Comparison of ENCODE assay signal across 2 cellular contexts in genomic region chr17:73750975-73751374, GRCh38.
TF ChIP-seq lines count a peak whose summit lies in the region.

No MANE protein-coding gene starts in this region.

TF ChIP-seq in SK-N-SH, 30 proteins besides CTCF, POLR2A, EP300 and RAD21 (continued from another document):
- TF ChIP-seq CHD2 (IDR thresholded peaks at IDR 0.05; ENCODE audit: low read length, partially characterized antibody) (peak; percentile 54), TEAD4 (IDR thresholded peaks at IDR 0.05; ENCODE audit: borderline replicate concordance, insufficient read depth) (no peak), YY1 (IDR thresholded peaks at IDR 0.05; ENCODE audit: low read depth) (no peak)

TF ChIP-seq in HepG2, 621 proteins besides CTCF, POLR2A, EP300 and RAD21 (continued from another document):
- no peak for TF ChIP-seq ZNF282 (IDR thresholded peaks at IDR 0.05; ENCODE audit: partially characterized antibody)
- TF ChIP-seq HNF4A (CRISPR knock-in tag; IDR thresholded peaks at IDR 0.05): peak; percentile 83
- no peak for TF ChIP-seq ZNF746 (CRISPR knock-in tag; IDR thresholded peaks at IDR 0.05)
- peak; percentile 34; the same call in 1 of the 2 replicates for TF ChIP-seq ZFX (CRISPR knock-in tag; IDR thresholded peaks at IDR 0.05; ENCODE audit: low read depth)
- TF ChIP-seq ZNF644 (CRISPR knock-in tag; IDR thresholded peaks at IDR 0.05; ENCODE audit: low read depth): 0 out of 2 replicates have a peak, but pooled peaks have one; percentile 41
- TF ChIP-seq ZXDC (CRISPR knock-in tag; IDR thresholded peaks at IDR 0.05): no peak
- TF ChIP-seq ZFP36L1 (CRISPR knock-in tag; IDR thresholded peaks at IDR 0.05): no peak
- 0 out of 2 replicates have a peak, but pooled peaks have one; percentile 2 for TF ChIP-seq MED1 (CRISPR knock-in tag; IDR thresholded peaks at IDR 0.05)
- TF ChIP-seq ZNF552 (CRISPR knock-in tag; IDR thresholded peaks at IDR 0.05; ENCODE audit: borderline replicate concordance): no peak
- no peak for TF ChIP-seq IRF1 (CRISPR knock-in tag; IDR thresholded peaks at IDR 0.05; ENCODE audit: low read depth)
- peak; percentile 32; the same call in 1 of the 2 replicates for TF ChIP-seq ARID5B (CRISPR knock-in tag; IDR thresholded peaks at IDR 0.05)
- peak; percentile 14; the same call in 1 of the 2 replicates for TF ChIP-seq GATAD2A (CRISPR knock-in tag; IDR thresholded peaks at IDR 0.05)
- no peak for TF ChIP-seq ZC3H13 (CRISPR knock-in tag; IDR thresholded peaks at IDR 0.05)
- no peak for TF ChIP-seq ARNTL (CRISPR knock-in tag; IDR thresholded peaks at IDR 0.05)
- peak; percentile 72; the same call in 1 of the 2 replicates for TF ChIP-seq TFAP4 (IDR thresholded peaks at IDR 0.05; ENCODE audit: borderline replicate concordance, low read depth)
- TF ChIP-seq TBX3 (IDR thresholded peaks at IDR 0.05; ENCODE audit: borderline replicate concordance): no peak
- TF ChIP-seq MEIS1 (CRISPR knock-in tag; IDR thresholded peaks at IDR 0.05; ENCODE audit: borderline replicate concordance): no peak
- no peak for TF ChIP-seq ZNF556 (CRISPR knock-in tag; IDR thresholded peaks at IDR 0.05; ENCODE audit: borderline replicate concordance)
- TF ChIP-seq TEAD3 (CRISPR knock-in tag; optimal IDR thresholded peaks at IDR 0.05; ENCODE audit: borderline replicate concordance): peak; percentile 7
- TF ChIP-seq ZNF414 (CRISPR knock-in tag; IDR thresholded peaks at IDR 0.05): no peak
- no peak for TF ChIP-seq SSRP1 (CRISPR knock-in tag; IDR thresholded peaks at IDR 0.05)
- 0 out of 2 replicates have a peak, but pooled peaks have one; percentile 9 for TF ChIP-seq ZNF263 (CRISPR knock-in tag; IDR thresholded peaks at IDR 0.05)
- TF ChIP-seq ARNT2 (CRISPR knock-in tag; IDR thresholded peaks at IDR 0.05; ENCODE audit: low read depth): no peak
- TF ChIP-seq TERF1 (CRISPR knock-in tag; IDR thresholded peaks at IDR 0.05): no peak
- TF ChIP-seq ATF5 (CRISPR knock-in tag; IDR thresholded peaks at IDR 0.05; ENCODE audit: low read depth): no peak
- peak; percentile 71 for TF ChIP-seq CEBPB (IDR thresholded peaks at IDR 0.05; ENCODE audit: borderline replicate concordance, low read depth, low read length)
- peak; percentile 39; the same call in 1 of the 2 replicates for TF ChIP-seq CEBPG (CRISPR knock-in tag; IDR thresholded peaks at IDR 0.05)
- TF ChIP-seq SALL1 (CRISPR knock-in tag; IDR thresholded peaks at IDR 0.05): 0 out of 2 replicates have a peak, but pooled peaks have one; percentile 16
- peak; percentile 76 for TF ChIP-seq MAZ (IDR thresholded peaks at IDR 0.05; ENCODE audit: borderline replicate concordance, low read depth, low read length)
- no peak for TF ChIP-seq MAZ (CRISPR knock-in tag; IDR thresholded peaks at IDR 0.05; ENCODE audit: low read depth)
- peak; percentile 33; the same call in 1 of the 2 replicates for TF ChIP-seq HNF4G (IDR thresholded peaks at IDR 0.05; ENCODE audit: borderline replicate concordance, low read depth, low read length)
- TF ChIP-seq HNF4G (CRISPR knock-in tag; IDR thresholded peaks at IDR 0.05; ENCODE audit: borderline replicate concordance, low read depth): no peak
- no peak for TF ChIP-seq RAD51 (IDR thresholded peaks at IDR 0.05; ENCODE audit: borderline replicate concordance)
